ENCODE assay signal across 3 cellular contexts in the genomic region with DNA sequence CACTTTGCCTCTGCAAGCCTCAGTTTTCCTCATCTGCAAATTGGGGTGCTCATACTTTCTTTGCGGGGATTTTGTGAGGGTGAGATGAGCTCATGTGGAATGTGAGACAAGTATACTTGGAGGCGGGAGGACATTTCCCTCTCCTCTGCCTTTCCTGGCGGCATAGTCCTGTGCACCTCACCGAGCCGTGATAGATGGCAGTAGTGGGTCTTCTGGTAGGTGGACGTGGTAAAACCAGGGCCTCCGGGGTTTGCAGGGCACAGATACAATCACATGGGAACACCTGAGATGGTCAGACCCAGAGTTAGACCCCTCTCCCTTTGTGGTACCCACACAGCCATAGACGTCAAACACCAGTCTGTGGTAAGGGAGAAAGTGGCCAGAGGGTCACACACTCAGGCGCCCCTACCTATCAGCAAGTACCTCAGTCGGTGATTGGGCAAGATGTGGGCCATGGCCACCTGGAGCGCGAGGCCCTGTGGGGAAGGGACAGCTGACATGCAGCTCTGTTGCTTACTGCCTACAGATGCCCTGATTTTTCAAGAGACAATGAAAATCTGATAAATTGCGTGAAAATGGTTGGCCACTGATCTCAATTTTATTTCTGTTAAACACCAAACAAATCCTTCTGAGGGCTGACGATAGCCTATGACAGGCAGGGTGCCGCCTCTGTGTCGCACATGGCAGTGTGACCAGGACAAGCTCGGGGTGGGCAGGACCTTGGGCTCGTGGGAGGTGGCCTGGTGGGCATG.
TF ChIP-seq lines count a peak whose summit lies in the region.

No MANE protein-coding gene starts in this region.

TF ChIP-seq in A549, 52 proteins besides CTCF, POLR2A, EP300 and RAD21:
- TF ChIP-seq HOXB5 (CRISPR knock-in tag; IDR thresholded peaks at IDR 0.05), result no peak
- no peak for TF ChIP-seq NPAS2 (CRISPR knock-in tag; IDR thresholded peaks at IDR 0.05; ENCODE audit: borderline replicate concordance)
- no peak for TF ChIP-seq FOSL2 (IDR thresholded peaks at IDR 0.05)
- TF ChIP-seq FOSL2 (CRISPR knock-in tag; IDR thresholded peaks at IDR 0.05), result no peak
- no peak for TF ChIP-seq TFCP2L1 (CRISPR knock-in tag; IDR thresholded peaks at IDR 0.05)
- no peak for TF ChIP-seq ZSCAN20 (CRISPR knock-in tag; IDR thresholded peaks at IDR 0.05)
- no peak for TF ChIP-seq SREBF2 (IDR thresholded peaks at IDR 0.05)
- TF ChIP-seq ELK1 (IDR thresholded peaks at IDR 0.05; ENCODE audit: low read depth, low read length), result no peak
- TF ChIP-seq REST (IDR thresholded peaks at IDR 0.05), result no peak
- TF ChIP-seq FOSB (CRISPR knock-in tag; IDR thresholded peaks at IDR 0.05), result no peak
- no peak for TF ChIP-seq JUNB (IDR thresholded peaks at IDR 0.05)
- no peak for TF ChIP-seq ZFP36 (IDR thresholded peaks at IDR 0.05; ENCODE audit: borderline replicate concordance, partially characterized antibody)
- TF ChIP-seq HDAC2 (IDR thresholded peaks at IDR 0.05), result no peak

TF ChIP-seq in GM23338, 12 proteins besides CTCF, POLR2A, EP300 and RAD21 (continues in another document):
- TF ChIP-seq ZNF114 (CRISPR knock-in tag; IDR thresholded peaks at IDR 0.05) (no peak), ETS1 (IDR thresholded peaks at IDR 0.05) (no peak), EZH2phosphoT487 (IDR thresholded peaks at IDR 0.05; ENCODE audit: unreplicated experiment) (no peak), ZNF462 (CRISPR knock-in tag; IDR thresholded peaks at IDR 0.05) (no peak), CREB1 (CRISPR knock-in tag; IDR thresholded peaks at IDR 0.05; ENCODE audit: low read depth) (no peak), ZNF331 (CRISPR knock-in tag; IDR thresholded peaks at IDR 0.05; ENCODE audit: low read depth) (no peak), NANOG (IDR thresholded peaks at IDR 0.05; ENCODE audit: borderline replicate concordance) (no peak), EZH2 (IDR thresholded peaks at IDR 0.05; ENCODE audit: low read depth, unreplicated experiment) (no peak)

TF ChIP-seq in WTC11, 78 proteins besides CTCF, POLR2A, EP300 and RAD21:
- TF ChIP-seq OVOL2 (CRISPR knock-in tag; IDR thresholded peaks at IDR 0.05; ENCODE audit: borderline replicate concordance), result no peak
- TF ChIP-seq, protein P1, sequence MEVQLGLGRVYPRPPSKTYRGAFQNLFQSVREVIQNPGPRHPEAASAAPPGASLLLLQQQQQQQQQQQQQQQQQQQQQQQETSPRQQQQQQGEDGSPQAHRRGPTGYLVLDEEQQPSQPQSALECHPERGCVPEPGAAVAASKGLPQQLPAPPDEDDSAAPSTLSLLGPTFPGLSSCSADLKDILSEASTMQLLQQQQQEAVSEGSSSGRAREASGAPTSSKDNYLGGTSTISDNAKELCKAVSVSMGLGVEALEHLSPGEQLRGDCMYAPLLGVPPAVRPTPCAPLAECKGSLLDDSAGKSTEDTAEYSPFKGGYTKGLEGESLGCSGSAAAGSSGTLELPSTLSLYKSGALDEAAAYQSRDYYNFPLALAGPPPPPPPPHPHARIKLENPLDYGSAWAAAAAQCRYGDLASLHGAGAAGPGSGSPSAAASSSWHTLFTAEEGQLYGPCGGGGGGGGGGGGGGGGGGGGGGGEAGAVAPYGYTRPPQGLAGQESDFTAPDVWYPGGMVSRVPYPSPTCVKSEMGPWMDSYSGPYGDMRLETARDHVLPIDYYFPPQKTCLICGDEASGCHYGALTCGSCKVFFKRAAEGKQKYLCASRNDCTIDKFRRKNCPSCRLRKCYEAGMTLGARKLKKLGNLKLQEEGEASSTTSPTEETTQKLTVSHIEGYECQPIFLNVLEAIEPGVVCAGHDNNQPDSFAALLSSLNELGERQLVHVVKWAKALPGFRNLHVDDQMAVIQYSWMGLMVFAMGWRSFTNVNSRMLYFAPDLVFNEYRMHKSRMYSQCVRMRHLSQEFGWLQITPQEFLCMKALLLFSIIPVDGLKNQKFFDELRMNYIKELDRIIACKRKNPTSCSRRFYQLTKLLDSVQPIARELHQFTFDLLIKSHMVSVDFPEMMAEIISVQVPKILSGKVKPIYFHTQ (CRISPR knock-in tag; IDR thresholded peaks at IDR 0.05), result no peak
- no peak for TF ChIP-seq TEAD4 (CRISPR knock-in tag; IDR thresholded peaks at IDR 0.05)
- TF ChIP-seq, protein P2, sequence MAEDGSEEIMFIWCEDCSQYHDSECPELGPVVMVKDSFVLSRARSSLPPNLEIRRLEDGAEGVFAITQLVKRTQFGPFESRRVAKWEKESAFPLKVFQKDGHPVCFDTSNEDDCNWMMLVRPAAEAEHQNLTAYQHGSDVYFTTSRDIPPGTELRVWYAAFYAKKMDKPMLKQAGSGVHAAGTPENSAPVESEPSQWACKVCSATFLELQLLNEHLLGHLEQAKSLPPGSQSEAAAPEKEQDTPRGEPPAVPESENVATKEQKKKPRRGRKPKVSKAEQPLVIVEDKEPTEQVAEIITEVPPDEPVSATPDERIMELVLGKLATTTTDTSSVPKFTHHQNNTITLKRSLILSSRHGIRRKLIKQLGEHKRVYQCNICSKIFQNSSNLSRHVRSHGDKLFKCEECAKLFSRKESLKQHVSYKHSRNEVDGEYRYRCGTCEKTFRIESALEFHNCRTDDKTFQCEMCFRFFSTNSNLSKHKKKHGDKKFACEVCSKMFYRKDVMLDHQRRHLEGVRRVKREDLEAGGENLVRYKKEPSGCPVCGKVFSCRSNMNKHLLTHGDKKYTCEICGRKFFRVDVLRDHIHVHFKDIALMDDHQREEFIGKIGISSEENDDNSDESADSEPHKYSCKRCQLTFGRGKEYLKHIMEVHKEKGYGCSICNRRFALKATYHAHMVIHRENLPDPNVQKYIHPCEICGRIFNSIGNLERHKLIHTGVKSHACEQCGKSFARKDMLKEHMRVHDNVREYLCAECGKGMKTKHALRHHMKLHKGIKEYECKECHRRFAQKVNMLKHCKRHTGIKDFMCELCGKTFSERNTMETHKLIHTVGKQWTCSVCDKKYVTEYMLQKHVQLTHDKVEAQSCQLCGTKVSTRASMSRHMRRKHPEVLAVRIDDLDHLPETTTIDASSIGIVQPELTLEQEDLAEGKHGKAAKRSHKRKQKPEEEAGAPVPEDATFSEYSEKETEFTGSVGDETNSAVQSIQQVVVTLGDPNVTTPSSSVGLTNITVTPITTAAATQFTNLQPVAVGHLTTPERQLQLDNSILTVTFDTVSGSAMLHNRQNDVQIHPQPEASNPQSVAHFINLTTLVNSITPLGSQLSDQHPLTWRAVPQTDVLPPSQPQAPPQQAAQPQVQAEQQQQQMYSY (CRISPR knock-in tag; IDR thresholded peaks at IDR 0.05), result no peak
- no peak for TF ChIP-seq MYBL2 (CRISPR knock-in tag; IDR thresholded peaks at IDR 0.05)
- TF ChIP-seq, protein P3, sequence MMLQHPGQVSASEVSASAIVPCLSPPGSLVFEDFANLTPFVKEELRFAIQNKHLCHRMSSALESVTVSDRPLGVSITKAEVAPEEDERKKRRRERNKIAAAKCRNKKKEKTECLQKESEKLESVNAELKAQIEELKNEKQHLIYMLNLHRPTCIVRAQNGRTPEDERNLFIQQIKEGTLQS (CRISPR knock-in tag; conservative IDR thresholded peaks at IDR 0.05), result no peak
- no peak for TF ChIP-seq RELA (CRISPR knock-in tag; IDR thresholded peaks at IDR 0.05; ENCODE audit: borderline replicate concordance)
- TF ChIP-seq NFATC4 (CRISPR knock-in tag; IDR thresholded peaks at IDR 0.05), result no peak
- no peak for TF ChIP-seq CBFB (CRISPR knock-in tag; IDR thresholded peaks at IDR 0.05; ENCODE audit: low read depth)
- no peak for TF ChIP-seq ETV6 (CRISPR knock-in tag; IDR thresholded peaks at IDR 0.05)
- no peak for TF ChIP-seq GRHL2 (CRISPR knock-in tag; IDR thresholded peaks at IDR 0.05; ENCODE audit: insufficient replicate concordance, severe bottlenecking)
- no peak for TF ChIP-seq KAT7 (CRISPR knock-in tag; IDR thresholded peaks at IDR 0.05; ENCODE audit: borderline replicate concordance)
- no peak for TF ChIP-seq TCF7 (CRISPR knock-in tag; IDR thresholded peaks at IDR 0.05; ENCODE audit: low read depth)
- TF ChIP-seq, protein P4, sequence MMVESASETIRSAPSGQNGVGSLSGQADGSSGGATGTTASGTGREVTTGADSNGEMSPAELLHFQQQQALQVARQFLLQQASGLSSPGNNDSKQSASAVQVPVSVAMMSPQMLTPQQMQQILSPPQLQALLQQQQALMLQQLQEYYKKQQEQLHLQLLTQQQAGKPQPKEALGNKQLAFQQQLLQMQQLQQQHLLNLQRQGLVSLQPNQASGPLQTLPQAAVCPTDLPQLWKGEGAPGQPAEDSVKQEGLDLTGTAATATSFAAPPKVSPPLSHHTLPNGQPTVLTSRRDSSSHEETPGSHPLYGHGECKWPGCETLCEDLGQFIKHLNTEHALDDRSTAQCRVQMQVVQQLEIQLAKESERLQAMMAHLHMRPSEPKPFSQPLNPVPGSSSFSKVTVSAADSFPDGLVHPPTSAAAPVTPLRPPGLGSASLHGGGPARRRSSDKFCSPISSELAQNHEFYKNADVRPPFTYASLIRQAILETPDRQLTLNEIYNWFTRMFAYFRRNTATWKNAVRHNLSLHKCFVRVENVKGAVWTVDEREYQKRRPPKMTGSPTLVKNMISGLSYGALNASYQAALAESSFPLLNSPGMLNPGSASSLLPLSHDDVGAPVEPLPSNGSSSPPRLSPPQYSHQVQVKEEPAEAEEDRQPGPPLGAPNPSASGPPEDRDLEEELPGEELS (CRISPR knock-in tag; IDR thresholded peaks at IDR 0.05), result no peak
